In the genomic region with DNA sequence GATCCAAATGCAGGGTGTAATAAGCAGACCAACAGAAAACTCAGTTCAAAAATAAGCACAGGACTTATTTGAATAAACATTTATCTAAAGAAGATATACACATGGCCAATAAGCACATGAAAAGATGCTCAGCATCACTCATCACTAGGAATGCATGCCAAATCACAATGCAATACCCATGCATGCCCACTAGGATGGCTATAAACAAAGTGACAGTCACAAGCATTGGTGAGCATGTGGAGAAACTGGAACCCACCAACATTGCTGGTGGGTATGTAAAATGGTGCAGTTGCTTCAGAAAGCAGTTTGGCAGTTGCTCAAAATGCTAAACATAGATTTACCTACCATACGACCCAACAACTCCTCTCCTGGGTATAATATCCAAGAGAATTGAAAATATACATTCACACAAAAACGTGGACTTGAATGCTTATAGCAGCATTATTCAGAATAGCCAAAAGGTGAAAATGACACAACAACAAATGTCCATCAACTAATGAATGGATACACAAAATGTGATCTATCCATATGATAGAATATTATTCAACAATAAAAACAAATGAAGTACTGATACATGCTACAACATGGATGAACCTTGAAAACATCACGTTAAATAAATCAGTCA, we compare ENCODE assay signal across 10 cellular contexts. TPM values are rescaled to one million over a fixed set of nuclear protein-coding genes. Genes with fewer than 3 reads are reported as not detected.
DNase-seq lines count a peak whose midpoint lies in the region; ATAC-seq and TF ChIP-seq lines count a peak whose summit lies in the region.
"Had no signal": no experiment of that assay in that cellular context is flagged by ENCODE, and none has a peak within 500 bp of the region (broad histone marks: within the 10 kb centered on the region; RNA-seq: fewer than 3 reads in every experiment).

No MANE protein-coding gene starts in this region.

- no peak overlapping the region for H3K27ac Mint-ChIP-seq in activated CD8-positive, alpha-beta T cell treated with anti-CD3 and anti-CD28 coated beads for 36 hours
- H3K27ac Mint-ChIP-seq in activated CD8-positive, alpha-beta T cell treated with anti-CD3 and anti-CD28 coated beads, Interleukin-2, amount 10 ng/mL, durations not matched to agents 7 days and 5 days = no peak overlapping the region
- H3K27ac Mint-ChIP-seq: activated naive CD8-positive, alpha-beta T cell treated with anti-CD3 and anti-CD28 coated beads, Interleukin-2, amount 10 ng/mL, durations not matched to agents 7 days and 5 days had no signal

- H3K27me3 ChIP-seq in PC-3 (ENCODE audit: low read length) = no peaks in the 10 kb centered on the region
- H3K27me3 ChIP-seq in tibial artery = no peaks in the 10 kb centered on the region

- POLR2A ChIA-PET in activated CD8-positive, alpha-beta T cell treated with anti-CD3 and anti-CD28 coated beads for 36 hours (lab: Charles Lee) = no interaction called here
- POLR2A ChIA-PET in activated CD8-positive, alpha-beta T cell treated with anti-CD3 and anti-CD28 coated beads, Interleukin-2, amount 10 ng/mL, durations not matched to agents 7 days and 5 days (lab: Charles Lee) = no interaction called here
- POLR2A ChIA-PET in PC-3 (lab: Charles Lee; ENCODE audit: unreplicated experiment) = no interaction called here

- H3K4me3 Mint-ChIP-seq in activated CD8-positive, alpha-beta T cell treated with anti-CD3 and anti-CD28 coated beads for 36 hours = no peak overlapping the region
- no peak overlapping the region for H3K4me3 Mint-ChIP-seq in activated CD8-positive, alpha-beta T cell treated with anti-CD3 and anti-CD28 coated beads, Interleukin-2, amount 10 ng/mL, durations not matched to agents 7 days and 5 days
- H3K4me3 Mint-ChIP-seq: activated naive CD8-positive, alpha-beta T cell treated with anti-CD3 and anti-CD28 coated beads, Interleukin-2, amount 10 ng/mL, durations not matched to agents 7 days and 5 days had no signal

- H3K4me2 ChIP-seq in PC-3 (ENCODE audit: low read length) = no peak overlapping the region

- no TSS peak for BruUV-seq in PC-3 (replicated peaks; lab: Mats Ljungman, UMichigan)

- H3K9me3 ChIP-seq in PC-3 (ENCODE audit: low read length) = no peaks in the 10 kb centered on the region
- H3K9me3 ChIP-seq in tibial artery = no peaks in the 10 kb centered on the region

- H2AFZ ChIP-seq in PC-3 (ENCODE audit: low read length) = no peak overlapping the region

- no peaks in the 10 kb centered on the region for H3F3A ChIP-seq in PC-3 (ENCODE audit: low read length, unreplicated experiment)

- CTCF ChIA-PET in activated CD8-positive, alpha-beta T cell treated with anti-CD3 and anti-CD28 coated beads for 36 hours (lab: Charles Lee) = no interaction called here
- CTCF ChIA-PET in activated CD8-positive, alpha-beta T cell treated with anti-CD3 and anti-CD28 coated beads, Interleukin-2, amount 10 ng/mL, durations not matched to agents 7 days and 5 days (lab: Charles Lee) = no interaction called here
- CTCF ChIA-PET in PC-3 (lab: Charles Lee) = no interaction called here

- no peak overlapping the region for H3K27ac ChIP-seq in PC-3 (ENCODE audit: low read length)
- no peak overlapping the region for H3K27ac ChIP-seq in tibial artery

- H3K4me1 ChIP-seq in PC-3 (ENCODE audit: insufficient read depth, low read length) (peaks cover 12% of the 10 kb centered on the region), tibial artery (peaks cover 0 to 5% (median 1%) of the 10 kb centered on the region in 4 donors)

- H3K79me2 ChIP-seq in PC-3 (ENCODE audit: low read length) = peaks cover 95% of the 10 kb centered on the region

- H3K4me3 ChIP-seq in PC-3 (ENCODE audit: low read length) (no peak overlapping the region), fibroblast of villous mesenchyme (ENCODE audit: low read depth, low read length) (no peak overlapping the region), tibial artery (no peak overlapping the region)

- peak; percentile 79 for ATAC-seq in activated CD8-positive, alpha-beta T cell treated with anti-CD3 and anti-CD28 coated beads for 36 hours
- no peak for ATAC-seq in activated CD8-positive, alpha-beta T cell treated with anti-CD3 and anti-CD28 coated beads, Interleukin-2, amount 10 ng/mL, durations not matched to agents 7 days and 5 days
- ATAC-seq in PC-3 = peak; percentile 54; the same call in 1 of the 2 replicates
- no peak for ATAC-seq in HG03469 (IDR thresholded peaks at IDR 0.05; ENCODE audit: unreplicated experiment)

- H3K27me3 Mint-ChIP-seq in activated CD8-positive, alpha-beta T cell treated with anti-CD3 and anti-CD28 coated beads for 36 hours = no peaks in the 10 kb centered on the region
- H3K27me3 Mint-ChIP-seq in activated CD8-positive, alpha-beta T cell treated with anti-CD3 and anti-CD28 coated beads, Interleukin-2, amount 10 ng/mL, durations not matched to agents 7 days and 5 days (ENCODE audit: low read depth) = no peaks in the 10 kb centered on the region
- H3K27me3 Mint-ChIP-seq: activated naive CD8-positive, alpha-beta T cell treated with anti-CD3 and anti-CD28 coated beads, Interleukin-2, amount 10 ng/mL, durations not matched to agents 7 days and 5 days had no signal

- H3K36me3 ChIP-seq in PC-3 (ENCODE audit: low read depth, low read length) = peaks cover 12% of the 10 kb centered on the region; the same call in 1 of the 2 replicates
- no peaks in the 10 kb centered on the region for H3K36me3 ChIP-seq in tibial artery

- DNase-seq in activated CD8-positive, alpha-beta T cell treated with anti-CD3 and anti-CD28 coated beads for 36 hours = no peak
- no peak for DNase-seq in activated CD8-positive, alpha-beta T cell treated with anti-CD3 and anti-CD28 coated beads, Interleukin-2, amount 10 ng/mL, durations not matched to agents 7 days and 5 days
- peak; percentile 65 for DNase-seq in PC-3
- DNase-seq in fibroblast of villous mesenchyme (ENCODE audit: low read depth) = no peak
- no peak for DNase-seq in tibial artery
- no peak for DNase-seq in HPDE6-E6E7 (ENCODE audit: extremely low spot score)
- DNase-seq in UCSD-AML1 (lab: John Stamatoyannopoulos, UW; ENCODE audit: unreplicated experiment) = no peak
- DNase-seq: activated naive CD8-positive, alpha-beta T cell treated with anti-CD3 and anti-CD28 coated beads, Interleukin-2, amount 10 ng/mL, durations not matched to agents 7 days and 5 days; DMS79 had no signal

- H3K9ac ChIP-seq in PC-3 (ENCODE audit: low read length) = no peak overlapping the region

- no peaks in the 10 kb centered on the region for H3K9me3 Mint-ChIP-seq in activated CD8-positive, alpha-beta T cell treated with anti-CD3 and anti-CD28 coated beads for 36 hours
- no peaks in the 10 kb centered on the region for H3K9me3 Mint-ChIP-seq in activated CD8-positive, alpha-beta T cell treated with anti-CD3 and anti-CD28 coated beads, Interleukin-2, amount 10 ng/mL, durations not matched to agents 7 days and 5 days (ENCODE audit: insufficient read depth)
- H3K9me3 Mint-ChIP-seq: activated naive CD8-positive, alpha-beta T cell treated with anti-CD3 and anti-CD28 coated beads, Interleukin-2, amount 10 ng/mL, durations not matched to agents 7 days and 5 days had no signal

- peak; percentile 47 for TF ChIP-seq CTCF in activated CD8-positive, alpha-beta T cell treated with anti-CD3 and anti-CD28 coated beads for 36 hours (IDR thresholded peaks at IDR 0.05)
- peak; percentile 77 for TF ChIP-seq CTCF in PC-3 (conservative IDR thresholded peaks at IDR 0.05; ENCODE audit: low read depth, low read length)
- peak; percentile 54 for TF ChIP-seq CTCF in fibroblast of villous mesenchyme (IDR thresholded peaks at IDR 0.05; ENCODE audit: insufficient read depth, low read depth, low read length)
- peak; percentile 5 to 8 for TF ChIP-seq CTCF in tibial artery (IDR thresholded peaks at IDR 0.05)

- H3K36me3 Mint-ChIP-seq in activated CD8-positive, alpha-beta T cell treated with anti-CD3 and anti-CD28 coated beads for 36 hours (ENCODE audit: low read depth) = no peaks in the 10 kb centered on the region
- peaks cover 4% of the 10 kb centered on the region for H3K36me3 Mint-ChIP-seq in activated CD8-positive, alpha-beta T cell treated with anti-CD3 and anti-CD28 coated beads, Interleukin-2, amount 10 ng/mL, durations not matched to agents 7 days and 5 days (ENCODE audit: low read depth)

- no peaks in the 10 kb centered on the region for H3K9me2 ChIP-seq in PC-3 (replicated peaks; ENCODE audit: low read length)

- intact Hi-C loops in activated CD8-positive, alpha-beta T cell treated with anti-CD3 and anti-CD28 coated beads for 36 hours (cut with micrococcal nuclease) = no loop called here
- intact Hi-C loops in PC-3 (cut with micrococcal nuclease) = no loop called here
- intact Hi-C loops in tibial artery (cut with DNase I; ENCODE audit: low total_unique reads) = no loop called here

- peaks cover 49% of the 10 kb centered on the region for H4K20me1 ChIP-seq in PC-3 (ENCODE audit: low read length)

- peaks cover 11% of the 10 kb centered on the region for H3K4me1 Mint-ChIP-seq in activated CD8-positive, alpha-beta T cell treated with anti-CD3 and anti-CD28 coated beads for 36 hours (ENCODE audit: low read depth)
- H3K4me1 Mint-ChIP-seq in activated CD8-positive, alpha-beta T cell treated with anti-CD3 and anti-CD28 coated beads, Interleukin-2, amount 10 ng/mL, durations not matched to agents 7 days and 5 days (ENCODE audit: low read depth) = peaks cover 2% of the 10 kb centered on the region

RNA-seq across cellular contexts. Expression of gene UBE2O, which starts 20.1 kb away (rescaled TPM):
- 10 to 100 TPM; 36.8 to 39.5 TPM for total RNA-seq in activated CD8-positive, alpha-beta T cell treated with anti-CD3 and anti-CD28 coated beads for 36 hours
- 10 to 100 TPM; 28.4 to 31.6 TPM for total RNA-seq in activated CD8-positive, alpha-beta T cell treated with anti-CD3 and anti-CD28 coated beads, Interleukin-2, amount 10 ng/mL, durations not matched to agents 7 days and 5 days
- 64.7 and 77.3 TPM in 2 replicates for total RNA-seq in PC-3 (2014; rRNA removed)
- 17.4 and 25.9 TPM in 2 replicates for total RNA-seq in fibroblast of villous mesenchyme

RNA-seq across cellular contexts. Expression of gene AANAT, which starts 34.6 kb away (rescaled TPM):
- under 1 TPM in 1 of 2 experiments, not detected in 1; 0.34 TPM for total RNA-seq in activated CD8-positive, alpha-beta T cell treated with anti-CD3 and anti-CD28 coated beads for 36 hours
- total RNA-seq in activated CD8-positive, alpha-beta T cell treated with anti-CD3 and anti-CD28 coated beads, Interleukin-2, amount 10 ng/mL, durations not matched to agents 7 days and 5 days = not detected
- not detected in 2 replicates for total RNA-seq in PC-3 (2014; rRNA removed)
- total RNA-seq in fibroblast of villous mesenchyme = not detected in 2 replicates
- total RNA-seq: activated naive CD8-positive, alpha-beta T cell treated with anti-CD3 and anti-CD28 coated beads, Interleukin-2, amount 10 ng/mL, durations not matched to agents 7 days and 5 days had no signal

RNA-seq across cellular contexts. Expression of gene SPHK1, which starts 48.4 kb away (rescaled TPM):
- total RNA-seq in activated CD8-positive, alpha-beta T cell treated with anti-CD3 and anti-CD28 coated beads for 36 hours = 10 to 100 TPM; 15.7 to 17.7 TPM
- 1 to 10 TPM; 3.8 to 4.7 TPM for total RNA-seq in activated CD8-positive, alpha-beta T cell treated with anti-CD3 and anti-CD28 coated beads, Interleukin-2, amount 10 ng/mL, durations not matched to agents 7 days and 5 days
- total RNA-seq in PC-3 (2014; rRNA removed) = 54.2 and 59.7 TPM in 2 replicates
- total RNA-seq in fibroblast of villous mesenchyme = 47.5 and 121 TPM in 2 replicates

Comparison
In these comparisons a context has a peak if more than half of its experiments do, and no peak if none do; other contexts are left out.
1. ATAC-seq: peak in activated CD8-positive, alpha-beta T cell treated with anti-CD3 and anti-CD28 coated beads for 36 hours (single experiment) and PC-3 (single experiment); none in activated CD8-positive, alpha-beta T cell treated with anti-CD3 and anti-CD28 coated beads, Interleukin-2, amount 10 ng/mL, durations not matched to agents 7 days and 5 days (single experiment) and HG03469 (single experiment).
2. CTCF ChIP-seq: peak in every context shown above with its lines; median percentile 77 in PC-3; 54 in fibroblast of villous mesenchyme; 47 in activated CD8-positive, alpha-beta T cell treated with anti-CD3 and anti-CD28 coated beads for 36 hours; 6 in tibial artery.